ENCODE assay signal across 31 cellular contexts in genomic region chr3:117674321-117674720, GRCh38.
"Had no signal": no experiment of that assay in that cellular context is flagged by ENCODE, and none has a peak within 500 bp of the region (broad histone marks: within the 10 kb centered on the region; RNA-seq: fewer than 3 reads in every experiment).

No MANE protein-coding gene starts in this region.

- H3K9me3 Mint-ChIP-seq: activated B cell treated with CpG ODN at 0.5 μM for 24 hours; T-helper 2 cell treated with Interferon-gamma antibody and Interleukin-4, amounts not matched to agents 5 μg/mL and 100 μg/mL, for 36 hours had no signal

- DNase-seq: activated B cell treated with CpG ODN at 0.5 μM for 24 hours; activated CD4-positive, alpha-beta T cell treated with anti-CD3 and anti-CD28 coated beads for 48 hours; activated CD4-positive, alpha-beta T cell treated with anti-CD3 and anti-CD28 coated beads, Interleukin-2, amount 50 U/mL, for 1 hour; activated CD4-positive, alpha-beta T cell treated with anti-CD3 and anti-CD28 coated beads, Interleukin-2, amount 50 U/mL, for 48 hours; activated CD8-positive, alpha-beta memory T cell treated with anti-CD3 and anti-CD28 coated beads for 24 hours; activated CD8-positive, alpha-beta T cell treated with anti-CD3 and anti-CD28 coated beads for 36 hours; activated effector memory CD4-positive, alpha-beta T cell treated with Interleukin-2 at 50 U/mL for 16 hours; activated gamma-delta T cell treated with Interleukin-2 at 50 U/mL for 16 hours; activated naive CD4-positive, alpha-beta T cell treated with anti-CD3 and anti-CD28 coated beads, Interleukin-2, amount 50 U/mL, for 16 hours; activated naive CD4-positive, alpha-beta T cell treated with Interleukin-2 at 50 U/mL for 16 hours; activated T-cell treated with anti-CD3 and anti-CD28 coated beads, Interleukin-2, amount 50 U/mL, for 4 hours; amniotic stem cell; anterior cingulate cortex; body of pancreas; caudate nucleus; cortex of kidney; dermis blood vessel endothelial cell; effector CD4-positive, alpha-beta T cell; effector memory CD8-positive, alpha-beta T cell; erythroblast; foreskin melanocyte; head of caudate nucleus; T-helper 17 cell; T1000; WERI-Rb-1 had no signal

- H3K4me3 ChIP-seq: body of pancreas, esophagus muscularis mucosa, gastroesophageal sphincter had no signal

- H3K9me3 ChIP-seq: body of pancreas, esophagus muscularis mucosa, gastroesophageal sphincter had no signal

- H3K4me1 ChIP-seq: body of pancreas had no signal

- H3K27ac Mint-ChIP-seq: activated B cell treated with CpG ODN at 0.5 μM for 24 hours; activated CD8-positive, alpha-beta T cell treated with anti-CD3 and anti-CD28 coated beads for 36 hours; activated naive CD8-positive, alpha-beta T cell; activated T-helper 17 cell treated with anti-CD3 and anti-CD28 coated beads, Interleukin-2, amount 50 U/mL, for 72 hours; effector memory CD8-positive, alpha-beta T cell; T-helper 17 cell; T-helper 2 cell treated with Interferon-gamma antibody and Interleukin-4, amounts not matched to agents 5 μg/mL and 100 μg/mL, for 36 hours had no signal

- H3K27ac ChIP-seq: body of pancreas, esophagus muscularis mucosa, gastroesophageal sphincter, WERI-Rb-1 had no signal

- H3K27me3 Mint-ChIP-seq: activated B cell treated with CpG ODN at 0.5 μM for 24 hours; activated CD8-positive, alpha-beta T cell treated with anti-CD3 and anti-CD28 coated beads for 36 hours; activated naive CD8-positive, alpha-beta T cell; activated T-helper 17 cell treated with anti-CD3 and anti-CD28 coated beads, Interleukin-2, amount 50 U/mL, for 72 hours; effector memory CD8-positive, alpha-beta T cell; T-helper 17 cell had no signal

- H3K36me3 Mint-ChIP-seq: activated naive CD8-positive, alpha-beta T cell had no signal

- ATAC-seq: activated CD4-positive, CD25-positive, alpha-beta regulatory T cell treated with anti-CD3 and anti-CD28 coated beads, Interleukin-2, amount 50 U/mL, for 24 hours; activated CD8-positive, alpha-beta T cell treated with anti-CD3 and anti-CD28 coated beads for 36 hours; activated T-cell treated with anti-CD3 and anti-CD28 coated beads, Interleukin-2, amount 50 U/mL, for 4 hours; activated T-helper 17 cell treated with anti-CD3 and anti-CD28 coated beads, Interleukin-2, amount 50 U/mL, for 72 hours; body of pancreas; effector memory CD8-positive, alpha-beta T cell; gastroesophageal sphincter; T-helper 17 cell had no signal

- H3K36me3 ChIP-seq: esophagus muscularis mucosa, gastroesophageal sphincter, WERI-Rb-1 had no signal

- H3K4me3 Mint-ChIP-seq: activated B cell treated with CpG ODN at 0.5 μM for 24 hours; activated CD8-positive, alpha-beta T cell treated with anti-CD3 and anti-CD28 coated beads for 36 hours; activated naive CD8-positive, alpha-beta T cell; activated T-cell treated with anti-CD3 and anti-CD28 coated beads, Interleukin-2, amount 50 U/mL, for 4 hours; activated T-helper 17 cell treated with anti-CD3 and anti-CD28 coated beads, Interleukin-2, amount 50 U/mL, for 72 hours; effector memory CD8-positive, alpha-beta T cell; T-helper 17 cell; T-helper 2 cell treated with Interferon-gamma antibody and Interleukin-4, amounts not matched to agents 5 μg/mL and 100 μg/mL, for 36 hours had no signal

- H3K4me1 Mint-ChIP-seq: activated B cell treated with CpG ODN at 0.5 μM for 24 hours; activated T-helper 17 cell treated with anti-CD3 and anti-CD28 coated beads, Interleukin-2, amount 50 U/mL, for 72 hours; T-helper 17 cell had no signal

- H3K27me3 ChIP-seq: body of pancreas, esophagus muscularis mucosa, gastroesophageal sphincter had no signal
